Comparison of ENCODE assay signal across 9 cellular contexts in genomic region chr12:64673490-64674169, GRCh38.
DNase-seq lines count a peak whose midpoint lies in the region; ATAC-seq lines count a peak whose summit lies in the region.
"Had no signal": no experiment of that assay in that cellular context is flagged by ENCODE, and none has a peak within 500 bp of the region (broad histone marks: within the 10 kb centered on the region; RNA-seq: fewer than 3 reads in every experiment).

No MANE protein-coding gene starts in this region.

- peaks cover 100% of the 10 kb centered on the region for H3K4me1 ChIP-seq in CD4-positive, CD25-positive, alpha-beta regulatory T cell (ENCODE audit: control insufficient read depth, insufficient read depth, low read length, poor library complexity, severe bottlenecking)

- no peak for DNase-seq in CD4-positive, CD25-positive, alpha-beta regulatory T cell
- DNase-seq in NCI-H1092 (lab: John Stamatoyannopoulos, UW) (peak; percentile 65), naive B cell (no peak), NCI-H1930 (lab: John Stamatoyannopoulos, UW) (no peak)
- DNase-seq in activated naive CD8-positive, alpha-beta T cell treated with anti-CD3 and anti-CD28 coated beads, Interleukin-2, amount 50 U/mL, for 24 hours: no peak
- DNase-seq in stimulated activated CD4-positive, alpha-beta T cell treated with anti-CD3 and anti-CD28 coated beads, Interleukin-2, amount 100 ng/mL, for 48 hours: no peak

- H3K27ac Mint-ChIP-seq in CD4-positive, CD25-positive, alpha-beta regulatory T cell: peak overlapping the region; percentile 97 to 98 (median 98)
- peak overlapping the region; percentile 86 for H3K27ac Mint-ChIP-seq in activated naive CD8-positive, alpha-beta T cell treated with anti-CD3 and anti-CD28 coated beads, Interleukin-2, amount 50 U/mL, for 24 hours
- peak overlapping the region; percentile 42 to 95 (median 92) for H3K27ac Mint-ChIP-seq in naive B cell

- peak overlapping the region; percentile 92 for H3K27ac ChIP-seq in CD4-positive, CD25-positive, alpha-beta regulatory T cell (ENCODE audit: insufficient read depth, low read length, poor library complexity, severe bottlenecking)

- peak overlapping the region; percentile 38 for H3K4me3 ChIP-seq in CD4-positive, CD25-positive, alpha-beta regulatory T cell (ENCODE audit: low read depth, low read length)
- H3K4me3 ChIP-seq: GM12878 had no signal

- H3K27me3 ChIP-seq in CD4-positive, CD25-positive, alpha-beta regulatory T cell (ENCODE audit: control insufficient read depth, insufficient read depth, low read length): no peaks in the 10 kb centered on the region

- H3K4me3 Mint-ChIP-seq in CD4-positive, CD25-positive, alpha-beta regulatory T cell: peak overlapping the region; percentile 80 to 89 (median 84)
- H3K4me3 Mint-ChIP-seq in activated naive CD8-positive, alpha-beta T cell treated with anti-CD3 and anti-CD28 coated beads, Interleukin-2, amount 50 U/mL, for 24 hours: peak overlapping the region; percentile 37
- peak overlapping the region in 6 of 8 donors; percentile 60 to 74 (median 64) for H3K4me3 Mint-ChIP-seq in naive B cell

- H3K36me3 ChIP-seq in CD4-positive, CD25-positive, alpha-beta regulatory T cell (ENCODE audit: control insufficient read depth, insufficient read depth, low read length): peaks cover 2% of the 10 kb centered on the region

- no peak for ATAC-seq in CD4-positive, CD25-positive, alpha-beta regulatory T cell (ENCODE audit: low read depth in 2 of 2)
- ATAC-seq in activated naive CD8-positive, alpha-beta T cell treated with anti-CD3 and anti-CD28 coated beads, Interleukin-2, amount 50 U/mL, for 24 hours: no peak
- ATAC-seq in naive B cell (ENCODE audit: low read depth in 2 of 2) (no peak), GM18868 (IDR thresholded peaks at IDR 0.05; ENCODE audit: unreplicated experiment) (no peak), HG02981 (IDR thresholded peaks at IDR 0.05; ENCODE audit: unreplicated experiment) (no peak)
- ATAC-seq: GM12878 had no signal

- no peaks in the 10 kb centered on the region for H3K27me3 Mint-ChIP-seq in CD4-positive, CD25-positive, alpha-beta regulatory T cell
- no peaks in the 10 kb centered on the region for H3K27me3 Mint-ChIP-seq in activated naive CD8-positive, alpha-beta T cell treated with anti-CD3 and anti-CD28 coated beads, Interleukin-2, amount 50 U/mL, for 24 hours
- no peaks in the 10 kb centered on the region for H3K27me3 Mint-ChIP-seq in naive B cell

- peaks cover 15% of the 10 kb centered on the region for H3K36me3 Mint-ChIP-seq in CD4-positive, CD25-positive, alpha-beta regulatory T cell
- H3K36me3 Mint-ChIP-seq in activated naive CD8-positive, alpha-beta T cell treated with anti-CD3 and anti-CD28 coated beads, Interleukin-2, amount 50 U/mL, for 24 hours (ENCODE audit: low read depth): peaks cover 2% of the 10 kb centered on the region
- H3K36me3 Mint-ChIP-seq in naive B cell: no peaks in the 10 kb centered on the region

- no peaks in the 10 kb centered on the region for H3K9me3 ChIP-seq in CD4-positive, CD25-positive, alpha-beta regulatory T cell (ENCODE audit: control insufficient read depth in 2 of 2, low read length in 2 of 2)

- no peaks in the 10 kb centered on the region for H3K9me3 Mint-ChIP-seq in CD4-positive, CD25-positive, alpha-beta regulatory T cell
- no peaks in the 10 kb centered on the region for H3K9me3 Mint-ChIP-seq in activated naive CD8-positive, alpha-beta T cell treated with anti-CD3 and anti-CD28 coated beads, Interleukin-2, amount 50 U/mL, for 24 hours
- H3K9me3 Mint-ChIP-seq in naive B cell: peaks cover 0 to 3% (median 0%) of the 10 kb centered on the region in 7 donors

- peaks cover 44 to 93% (median 70%) of the 10 kb centered on the region in 4 donors for H3K4me1 Mint-ChIP-seq in CD4-positive, CD25-positive, alpha-beta regulatory T cell
- H3K4me1 Mint-ChIP-seq in activated naive CD8-positive, alpha-beta T cell treated with anti-CD3 and anti-CD28 coated beads, Interleukin-2, amount 50 U/mL, for 24 hours: peaks cover 95% of the 10 kb centered on the region
- peaks cover 70 to 93% (median 88%) of the 10 kb centered on the region in 3 donors for H3K4me1 Mint-ChIP-seq in naive B cell
